Comparison of ENCODE assay signal across 1 cellular context in the genomic region with DNA sequence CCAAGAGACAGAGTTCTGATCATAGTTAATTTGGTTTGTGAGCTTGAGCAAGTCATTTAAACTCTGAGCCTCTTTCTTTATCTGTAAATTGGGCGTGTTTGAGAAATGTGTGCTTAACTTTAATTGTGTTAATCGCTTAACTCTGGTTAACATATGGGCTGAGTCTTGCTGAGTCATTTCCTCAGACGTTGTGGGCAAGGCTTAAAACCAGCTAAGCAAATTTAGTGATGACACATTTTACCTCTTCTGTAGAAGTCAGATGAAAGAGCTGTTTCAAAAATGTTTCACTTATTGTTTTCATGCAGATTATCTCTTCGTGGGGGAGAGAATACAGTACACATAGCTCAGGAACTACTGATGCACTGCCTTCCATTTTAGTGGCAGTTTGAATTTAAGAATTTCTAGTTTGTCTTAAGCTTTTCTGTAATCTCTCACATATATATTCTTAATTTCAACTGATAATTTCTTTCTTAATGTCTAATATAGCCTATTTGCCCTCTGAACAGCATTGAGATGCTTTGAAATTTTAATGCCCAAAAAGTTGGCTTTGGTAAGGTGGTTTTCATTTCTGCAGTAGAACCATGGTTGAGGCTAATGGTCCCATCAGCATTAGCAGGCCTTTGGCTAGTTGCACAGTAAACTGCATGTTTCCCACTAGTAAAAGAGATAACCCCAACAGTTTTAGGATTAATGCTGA.
TF ChIP-seq lines count a peak whose summit lies in the region.

No MANE protein-coding gene starts in this region.

TF ChIP-seq in HEK293, 187 proteins besides CTCF, POLR2A, EP300 and RAD21 (continued from another document):
- TF ChIP-seq, protein P1, sequence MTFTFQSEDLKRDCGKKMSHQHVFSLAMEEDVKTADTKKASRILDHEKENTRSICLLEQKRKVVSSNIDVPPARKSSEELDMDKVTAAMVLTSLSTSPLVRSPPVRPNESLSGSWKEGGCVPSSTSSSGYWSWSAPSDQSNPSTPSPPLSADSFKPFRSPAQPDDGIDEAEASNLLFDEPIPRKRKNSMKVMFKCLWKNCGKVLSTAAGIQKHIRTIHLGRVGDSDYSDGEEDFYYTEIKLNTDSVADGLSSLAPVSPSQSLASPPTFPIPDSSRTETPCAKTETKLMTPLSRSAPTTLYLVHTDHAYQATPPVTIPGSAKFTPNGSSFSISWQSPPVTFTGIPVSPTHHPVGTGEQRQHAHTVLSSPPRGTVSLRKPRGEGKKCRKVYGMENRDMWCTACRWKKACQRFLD (tag by site-specific recombination; IDR thresholded peaks at IDR 0.05): no peak
- TF ChIP-seq ZNF768 (tag by site-specific recombination; IDR thresholded peaks at IDR 0.05): no peak
- TF ChIP-seq, protein P2, sequence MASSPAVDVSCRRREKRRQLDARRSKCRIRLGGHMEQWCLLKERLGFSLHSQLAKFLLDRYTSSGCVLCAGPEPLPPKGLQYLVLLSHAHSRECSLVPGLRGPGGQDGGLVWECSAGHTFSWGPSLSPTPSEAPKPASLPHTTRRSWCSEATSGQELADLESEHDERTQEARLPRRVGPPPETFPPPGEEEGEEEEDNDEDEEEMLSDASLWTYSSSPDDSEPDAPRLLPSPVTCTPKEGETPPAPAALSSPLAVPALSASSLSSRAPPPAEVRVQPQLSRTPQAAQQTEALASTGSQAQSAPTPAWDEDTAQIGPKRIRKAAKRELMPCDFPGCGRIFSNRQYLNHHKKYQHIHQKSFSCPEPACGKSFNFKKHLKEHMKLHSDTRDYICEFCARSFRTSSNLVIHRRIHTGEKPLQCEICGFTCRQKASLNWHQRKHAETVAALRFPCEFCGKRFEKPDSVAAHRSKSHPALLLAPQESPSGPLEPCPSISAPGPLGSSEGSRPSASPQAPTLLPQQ (tag by site-specific recombination; IDR thresholded peaks at IDR 0.05): no peak
